In genomic region chr3:104596054-104596453, GRCh38 we compare ENCODE assay signal across 1 cellular context.
TF ChIP-seq lines count a peak whose summit lies in the region.

No MANE protein-coding gene starts in this region.

TF ChIP-seq in HCT116, 20 proteins besides CTCF, POLR2A, EP300 and RAD21 (continued from another document):
- TF ChIP-seq SIN3A (IDR thresholded peaks at IDR 0.05; ENCODE audit: low read depth) (no peak), EGR1 (IDR thresholded peaks at IDR 0.05; ENCODE audit: low read depth) (no peak), CBX3 (IDR thresholded peaks at IDR 0.05; ENCODE audit: low read depth) (no peak), SRF (IDR thresholded peaks at IDR 0.05; ENCODE audit: low read depth) (no peak), YY1 (IDR thresholded peaks at IDR 0.05; ENCODE audit: extremely low read depth, insufficient replicate concordance, low read depth, low read length) (no peak), CEBPB (IDR thresholded peaks at IDR 0.05; ENCODE audit: low read depth) (no peak)
